1 cellular context compared by ENCODE assay signal in the genomic region with DNA sequence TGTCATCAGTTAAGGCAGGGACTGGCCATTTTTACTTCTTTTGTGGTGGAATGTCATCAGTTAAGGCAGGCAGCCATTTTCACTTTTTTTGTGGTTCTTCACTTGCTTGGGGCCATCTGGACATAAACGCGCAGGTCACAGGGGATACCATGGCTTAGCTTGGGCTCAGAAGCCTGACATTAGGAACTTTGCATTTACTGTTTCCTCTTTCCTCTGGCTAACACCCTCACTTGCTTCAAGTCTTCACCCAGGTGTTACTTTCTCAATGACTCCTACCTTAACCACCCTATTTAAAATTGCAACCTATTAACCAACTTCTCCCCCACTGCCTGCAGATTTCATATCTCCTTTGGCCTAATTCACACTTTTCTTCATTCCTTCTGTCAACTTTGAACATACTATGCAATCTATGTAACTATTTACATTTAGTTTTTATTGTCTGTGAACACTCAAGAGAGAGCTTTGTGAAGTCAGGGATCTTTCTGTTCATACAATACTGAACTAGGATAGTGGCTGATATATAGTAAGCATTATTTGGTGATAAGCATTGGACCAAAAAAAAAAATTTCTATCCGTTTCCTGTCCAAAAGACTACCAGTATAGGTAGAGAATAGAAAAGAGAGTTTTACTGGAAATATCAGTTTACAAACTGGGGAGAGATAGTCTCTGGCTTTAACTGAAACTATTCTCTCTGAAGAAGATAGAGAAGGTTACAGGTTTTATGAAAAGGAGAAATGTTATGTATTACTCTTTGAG.
TF ChIP-seq lines count a peak whose summit lies in the region.

No MANE protein-coding gene starts in this region.

TF ChIP-seq in GM23338, 12 proteins besides CTCF, POLR2A, EP300 and RAD21 (continued from another document):
- TF ChIP-seq, protein P1, sequence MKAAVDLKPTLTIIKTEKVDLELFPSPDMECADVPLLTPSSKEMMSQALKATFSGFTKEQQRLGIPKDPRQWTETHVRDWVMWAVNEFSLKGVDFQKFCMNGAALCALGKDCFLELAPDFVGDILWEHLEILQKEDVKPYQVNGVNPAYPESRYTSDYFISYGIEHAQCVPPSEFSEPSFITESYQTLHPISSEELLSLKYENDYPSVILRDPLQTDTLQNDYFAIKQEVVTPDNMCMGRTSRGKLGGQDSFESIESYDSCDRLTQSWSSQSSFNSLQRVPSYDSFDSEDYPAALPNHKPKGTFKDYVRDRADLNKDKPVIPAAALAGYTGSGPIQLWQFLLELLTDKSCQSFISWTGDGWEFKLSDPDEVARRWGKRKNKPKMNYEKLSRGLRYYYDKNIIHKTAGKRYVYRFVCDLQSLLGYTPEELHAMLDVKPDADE (IDR thresholded peaks at IDR 0.05): no peak
TF ChIP-seq in GM23338: peak in this region for 0.
